9 cellular contexts compared by ENCODE assay signal in genomic region chr16:3509470-3509928, GRCh38. TPM values are rescaled to one million over a fixed set of nuclear protein-coding genes. Genes with fewer than 3 reads are reported as not detected.
DNase-seq lines count a peak whose midpoint lies in the region; FAIRE-seq and TF ChIP-seq lines count a peak whose summit lies in the region.
"Had no signal": no experiment of that assay in that cellular context is flagged by ENCODE, and none has a peak within 500 bp of the region (broad histone marks: within the 10 kb centered on the region; RNA-seq: fewer than 3 reads in every experiment).

No MANE protein-coding gene starts in this region.

- no peak for TF ChIP-seq POLR2A in stomach (IDR thresholded peaks at IDR 0.05)

- H3K36me3 ChIP-seq in KMS-11 (ENCODE audit: insufficient read depth) (no peaks in the 10 kb centered on the region), kidney (ENCODE audit: control insufficient read depth in 1 of 2, insufficient read depth in 2 of 2, low read length in 2 of 2) (peaks cover 30 to 39% of the 10 kb centered on the region in 2 donors), stomach (peaks cover 28 to 100% (median 99%) of the 10 kb centered on the region in 4 donors)

- H3K9ac ChIP-seq in KMS-11 (peak overlapping the region; percentile 23; the same call in 1 of the 2 replicates), kidney (ENCODE audit: low read length in 2 of 2) (no peak overlapping the region)

- in situ Hi-C loops in GM13976 (cut with MboI; ENCODE audit: low sequenced_read_pairs, unreplicated experiment): no loop called here

- H3K4me1 ChIP-seq in KMS-11 (ENCODE audit: low read depth, poor library complexity, severe bottlenecking): peaks cover 91% of the 10 kb centered on the region
- no peaks in the 10 kb centered on the region for H3K4me1 ChIP-seq in kidney (ENCODE audit: control insufficient read depth in 1 of 2, insufficient read depth in 1 of 2, low read depth in 1 of 2, low read length in 2 of 2)
- H3K4me1 ChIP-seq in stomach: no peaks in the 10 kb centered on the region

- no peak overlapping the region for H3K4me3 ChIP-seq in KMS-11 (IDR thresholded peaks at IDR 0.05; ENCODE audit: insufficient read depth, low read depth, low read length)
- no peak overlapping the region for H3K4me3 ChIP-seq in kidney (ENCODE audit: low read length in 2 of 2)
- no peak overlapping the region for H3K4me3 ChIP-seq in stomach

- TF ChIP-seq EP300 in stomach (IDR thresholded peaks at IDR 0.05): no peak

- peak overlapping the region; percentile 8; the same call in 1 of the 2 replicates for H2AFZ ChIP-seq in KMS-11 (ENCODE audit: low read depth)

- intact Hi-C loops in kidney (cut with DNase I) (no loop called here), stomach (cut with DNase I; ENCODE audit: low total_unique reads) (no loop called here)

- WGBS in stomach, 5 donors: 69 to 83% (median 74%) methylated on average over 13 of the region's 13 CpGs

- TF ChIP-seq CTCF in KMS-11 (conservative IDR thresholded peaks at IDR 0.05; ENCODE audit: low read depth, low read length): no peak
- TF ChIP-seq CTCF in kidney (IDR thresholded peaks at IDR 0.05; ENCODE audit: borderline replicate concordance, extremely low read depth, insufficient read depth): no peak
- no peak for TF ChIP-seq CTCF in stomach (IDR thresholded peaks at IDR 0.05)
- no peak for TF ChIP-seq CTCF in GM13976 (IDR thresholded peaks at IDR 0.05; ENCODE audit: borderline replicate concordance, control extremely low read depth, extremely low read depth, insufficient read depth, missing control alignments)

- H3K79me2 ChIP-seq in KMS-11 (ENCODE audit: insufficient read depth, low read depth): no peaks in the 10 kb centered on the region

- H3K4me2 ChIP-seq in KMS-11: peak overlapping the region; percentile 19; the same call in 1 of the 2 replicates

- H3K27ac ChIP-seq in KMS-11 (peak overlapping the region; percentile 79), kidney (ENCODE audit: low read depth in 2 of 2, low read length in 2 of 2) (no peak overlapping the region), stomach (no peak overlapping the region)

- DNase-seq in activated T-cell treated with anti-CD3 and anti-CD28 coated beads for 4 hours (peak; percentile 42), kidney (peak; percentile 73), stomach (peak; percentile 49), globus pallidus (ENCODE audit: low spot score) (no peak), GM13976 (ENCODE audit: low spot score) (no peak), DMS 273 (lab: John Stamatoyannopoulos, UW; ENCODE audit: unreplicated experiment) (no peak)
- DNase-seq: NCI-H510A treated with DMSO at 0.1 percent for 48 hours had no signal

- H3K27me3 ChIP-seq in KMS-11 (ENCODE audit: insufficient read depth, low read depth) (no peaks in the 10 kb centered on the region), stomach (no peaks in the 10 kb centered on the region)

- FAIRE-seq in kidney (lab: Jason Lieb, UNC): no peak

- no peaks in the 10 kb centered on the region for H4K20me1 ChIP-seq in KMS-11 (ENCODE audit: insufficient read depth)

- H3K9me3 ChIP-seq in kidney (ENCODE audit: control insufficient read depth in 1 of 2, low read length in 2 of 2) (no peaks in the 10 kb centered on the region), stomach (no peaks in the 10 kb centered on the region)

RNA-seq across cellular contexts. Expression of gene CLUAP1, which starts 8.7 kb away (rescaled TPM):
- 44.8 TPM for total RNA-seq in kidney
- polyA plus RNA-seq in kidney (ENCODE audit: insufficient read depth, low read depth, low replicate concordance): 39.3 TPM
- total RNA-seq in stomach: 10 to 100 TPM in 4 of 5 donors, 1 to 10 TPM in 1; 9.0 to 52.7 (median 22.2) TPM
- polyA plus RNA-seq in stomach: 10 to 100 TPM in 1 of 3 donors, 1 to 10 TPM in 2; 6.7 to 14.1 (median 7.6) TPM

RNA-seq across cellular contexts. Expression of gene C16orf90, which starts 14.2 kb away (rescaled TPM):
- not detected for total RNA-seq in kidney
- polyA plus RNA-seq in kidney (ENCODE audit: insufficient read depth, low read depth, low replicate concordance): not detected
- total RNA-seq in stomach: not detected
- not detected for polyA plus RNA-seq in stomach
- total RNA-seq: dermis microvascular lymphatic vessel endothelial cell had no signal

Comparison
In these comparisons a context has a peak if more than half of its experiments do, and no peak if none do; other contexts are left out.
1. DNase-seq: peak in activated T-cell treated with anti-CD3 and anti-CD28 coated beads for 4 hours (single experiment), kidney (single experiment) and stomach (single experiment); none in globus pallidus (single experiment), GM13976 (single experiment) and DMS 273 (single experiment).